In the genomic region with DNA sequence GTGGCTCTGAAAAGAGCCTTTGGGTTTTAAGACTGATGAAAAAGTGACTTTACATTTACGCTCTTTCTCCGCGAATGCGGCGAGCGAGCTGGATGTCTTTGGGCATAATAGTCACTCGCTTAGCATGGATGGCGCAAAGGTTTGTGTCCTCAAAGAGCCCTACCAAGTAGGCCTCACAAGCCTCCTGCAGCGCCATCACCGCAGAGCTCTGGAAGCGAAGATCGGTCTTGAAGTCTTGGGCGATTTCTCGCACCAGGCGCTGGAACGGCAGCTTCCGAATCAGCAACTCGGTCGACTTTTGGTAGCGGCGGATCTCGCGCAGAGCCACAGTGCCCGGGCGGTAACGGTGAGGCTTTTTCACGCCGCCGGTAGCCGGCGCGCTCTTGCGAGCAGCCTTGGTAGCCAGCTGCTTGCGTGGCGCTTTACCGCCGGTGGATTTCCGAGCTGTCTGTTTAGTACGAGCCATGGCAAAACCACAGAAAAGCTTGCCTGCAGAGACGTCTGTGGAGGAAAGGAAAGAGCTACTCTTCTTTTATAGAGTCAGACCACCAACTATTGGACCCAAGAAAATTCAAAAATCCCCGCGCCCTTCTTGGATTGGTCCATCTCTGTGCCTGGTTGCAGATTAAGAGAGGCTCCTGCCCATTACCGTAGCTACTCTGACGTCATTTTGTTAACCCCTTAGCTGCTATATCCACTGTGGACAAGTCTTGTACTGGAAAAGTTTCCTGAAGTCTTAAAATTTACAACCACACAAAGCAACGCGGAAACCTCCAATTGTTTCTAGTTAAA, we compare ENCODE assay signal across 8 cellular contexts. TPM values are rescaled to one million over a fixed set of nuclear protein-coding genes. Genes with fewer than 3 reads are reported as not detected.
DNase-seq lines count a peak whose midpoint lies in the region; ATAC-seq and TF ChIP-seq lines count a peak whose summit lies in the region.

No MANE protein-coding gene starts in this region.

- ATAC-seq in HG02759 (IDR thresholded peaks at IDR 0.05; ENCODE audit: unreplicated experiment): peak; percentile 47
- ATAC-seq in activated naive CD8-positive, alpha-beta T cell treated with anti-CD3 and anti-CD28 coated beads, Interleukin-2, amount 50 U/mL, for 24 hours: peak; percentile 67
- peak; percentile 87 for ATAC-seq in Right ventricle myocardium superior (ENCODE audit: poor library complexity)

- H3K27ac Mint-ChIP-seq in activated naive CD8-positive, alpha-beta T cell treated with anti-CD3 and anti-CD28 coated beads, Interleukin-2, amount 50 U/mL, for 24 hours: peak overlapping the region; percentile 94

- TF ChIP-seq CTCF in GM12874 (IDR thresholded peaks at IDR 0.05; ENCODE audit: insufficient read depth, low read depth, low read length): peak; percentile 13; the same call in 1 of the 2 replicates
- no peak for TF ChIP-seq CTCF in ovary (IDR thresholded peaks at IDR 0.05)

- peak overlapping the region; percentile 58 for H3K4me3 ChIP-seq in ovary

- TF ChIP-seq EP300 in ovary (IDR thresholded peaks at IDR 0.05): no peak

- DNase-seq in NCI-H1105 (lab: John Stamatoyannopoulos, UW) (peak; percentile 99), SKM-1 (lab: John Stamatoyannopoulos, UW; ENCODE audit: unreplicated experiment) (peak; percentile 96), Right ventricle myocardium superior (peak; percentile 74), ovary (peak; percentile 73 to 87 (median 78)), mesenteric fat pad (ENCODE audit: low spot score) (no peak)
- DNase-seq in activated naive CD8-positive, alpha-beta T cell treated with anti-CD3 and anti-CD28 coated beads, Interleukin-2, amount 50 U/mL, for 24 hours: peak; percentile 87

- peaks cover 3% of the 10 kb centered on the region for H3K4me1 ChIP-seq in ovary (ENCODE audit: insufficient read depth)

- H3K27me3 Mint-ChIP-seq in activated naive CD8-positive, alpha-beta T cell treated with anti-CD3 and anti-CD28 coated beads, Interleukin-2, amount 50 U/mL, for 24 hours: peaks cover 4% of the 10 kb centered on the region

- intact Hi-C loops in Right ventricle myocardium superior (cut with DNase I) (loop anchor here (10.0 kb wide), 1 partner anchor 163 kb away; a partner anchor contains a TSS), ovary (cut with DNase I) (no loop called here)

- H3K9me3 Mint-ChIP-seq in activated naive CD8-positive, alpha-beta T cell treated with anti-CD3 and anti-CD28 coated beads, Interleukin-2, amount 50 U/mL, for 24 hours: no peaks in the 10 kb centered on the region

- H3K27me3 ChIP-seq in ovary: no peaks in the 10 kb centered on the region

- H3K4me3 Mint-ChIP-seq in activated naive CD8-positive, alpha-beta T cell treated with anti-CD3 and anti-CD28 coated beads, Interleukin-2, amount 50 U/mL, for 24 hours: peak overlapping the region; percentile 83

- WGBS in ovary, 3 donors: 1 to 2% (median 2%) methylated on average over 46 of the region's 46 CpGs

- no peaks in the 10 kb centered on the region for H3K36me3 ChIP-seq in ovary

- peaks cover 63% of the 10 kb centered on the region for H3K4me1 Mint-ChIP-seq in activated naive CD8-positive, alpha-beta T cell treated with anti-CD3 and anti-CD28 coated beads, Interleukin-2, amount 50 U/mL, for 24 hours

- H3K36me3 Mint-ChIP-seq in activated naive CD8-positive, alpha-beta T cell treated with anti-CD3 and anti-CD28 coated beads, Interleukin-2, amount 50 U/mL, for 24 hours (ENCODE audit: low read depth): peaks cover 11% of the 10 kb centered on the region

- H3K27ac ChIP-seq in ovary: peak overlapping the region in 1 of 2 donors; percentile 80

- TF ChIP-seq POLR2A in ovary (IDR thresholded peaks at IDR 0.05): no peak

- H3K9me3 ChIP-seq in ovary: no peaks in the 10 kb centered on the region

RNA-seq across cellular contexts. Expression of a gene that starts 55.4 kb away (rescaled TPM):
- 5.2 TPM for total RNA-seq in Right ventricle myocardium superior
- 1 to 10 TPM; 3.6 to 9.0 (median 7.4) TPM for total RNA-seq in ovary
- polyA plus RNA-seq in ovary: 10 to 100 TPM in 1 of 2 donors, 1 to 10 TPM in 1; 5.8 to 25.8 TPM
- total RNA-seq in mesenteric fat pad: 13.5 TPM
